ENCODE assay signal across 11 cellular contexts in the genomic region with DNA sequence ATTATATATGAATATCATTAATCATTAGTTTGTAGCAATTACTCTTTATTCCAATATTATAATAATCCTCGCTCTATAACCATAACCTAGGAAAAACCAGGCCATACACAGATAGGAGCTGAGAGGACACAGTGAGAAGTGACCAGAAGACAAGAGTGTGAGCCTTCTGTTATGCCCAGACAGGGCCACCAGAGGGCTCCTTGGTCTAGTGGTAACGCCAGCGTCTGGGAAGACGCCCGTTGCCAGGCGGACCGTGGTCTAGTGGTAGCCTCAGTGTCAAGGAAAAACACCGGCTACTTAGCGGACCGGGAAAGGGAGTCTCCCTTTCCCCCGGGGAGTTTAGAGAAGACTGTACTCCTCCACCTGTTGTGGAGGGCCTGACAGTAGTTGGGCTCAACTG. TPM values are rescaled to one million over a fixed set of nuclear protein-coding genes. Genes with fewer than 3 reads are reported as not detected.
A peak's percentile ranks its signal among the peaks of the same experiment; 100 is the strongest.
DNase-seq lines count a peak whose midpoint lies in the region; ATAC-seq and TF ChIP-seq lines count a peak whose summit lies in the region.
"Not testable (repeated sequence)": the region's sequence is repeated elsewhere in the genome, so short reads cannot be mapped to it uniquely, and the experiment has no call there.
"Had no signal": no experiment of that assay in that cellular context is flagged by ENCODE, and none has a peak within 500 bp of the region (broad histone marks: within the 10 kb centered on the region; RNA-seq: fewer than 3 reads in every experiment).

No MANE protein-coding gene starts in this region.

- H3K27ac Mint-ChIP-seq in CD14-positive monocyte = not testable (repeated sequence)

- not testable (repeated sequence) for H3K27ac ChIP-seq in HEK293 (ENCODE audit: extremely low read depth, low read depth, low read length)

- not testable (repeated sequence) for H3K36me3 ChIP-seq in HEK293 (ENCODE audit: control insufficient read depth in 2 of 2, insufficient read depth in 1 of 2, low read length in 2 of 2)

- not testable (repeated sequence) for H3K9me3 Mint-ChIP-seq in CD14-positive monocyte

- POLR2A ChIA-PET in HEK293 (lab: Yijun Ruan, JAX) = not testable (repeated sequence)

- not testable (repeated sequence) for DNase-seq in CD14-positive monocyte (ENCODE audit: low spot score)
- DNase-seq in RPMI7951 (ENCODE audit: low read depth) = peak; percentile 6
- DNase-seq in activated T-cell treated with anti-CD3 and anti-CD28 coated beads, Interleukin-2, amount 50 U/mL, for 1 hour = peak; percentile 42
- DNase-seq in cardiac fibroblast (ENCODE audit: low read depth in 2 of 2) = peak; percentile 2 to 9
- peak; percentile 60 for DNase-seq in Right ventricle myocardium inferior (ENCODE audit: missing footprints)
- DNase-seq in myocyte (ENCODE audit: low read depth) = peak; percentile 3
- DNase-seq in stimulated activated CD8-positive, alpha-beta memory T cell treated with anti-CD3 and anti-CD28 coated beads, Interleukin-4, amount 100 ng/mL, for 48 hours = peak; percentile 33

- peaks cover 7 to 16% (median 7%) of the 10 kb centered on the region in 3 donors for H3K27me3 Mint-ChIP-seq in CD14-positive monocyte (ENCODE audit: low read depth in 3 of 3)

- not testable (repeated sequence) for H3K4me1 ChIP-seq in HEK293 (ENCODE audit: control insufficient read depth, insufficient read depth, low read length)

- not testable (repeated sequence) for H3K4me1 Mint-ChIP-seq in CD14-positive monocyte

- not testable (repeated sequence) for H3K9me3 ChIP-seq in HEK293 (ENCODE audit: control insufficient read depth, insufficient read depth, low read depth, low read length)

- H3K4me3 ChIP-seq in HEK293 (ENCODE audit: low read depth, low read length); cardiac fibroblast (replicated peaks in 1 of 2; ENCODE audit: low read depth in 2 of 2, low read length in 2 of 2): not testable (repeated sequence)

- H3K36me3 Mint-ChIP-seq in CD14-positive monocyte = not testable (repeated sequence)

- not testable (repeated sequence) for H3K4me3 Mint-ChIP-seq in CD14-positive monocyte

- ATAC-seq in Right ventricle myocardium inferior = not testable (repeated sequence)

- CTCF ChIA-PET in HEK293 (lab: Yijun Ruan, JAX) = interaction anchor here (0.6 to 0.7 kb wide), 2 partner anchors 403 to 664 kb away, joined by 3 read pairs; no protein-coding TSS in a partner anchor

- intact Hi-C loops in CD14-positive monocyte (cut with micrococcal nuclease); Right ventricle myocardium inferior (cut with DNase I): not testable (repeated sequence)

- TF ChIP-seq CTCF in CD14-positive monocyte (IDR thresholded peaks at IDR 0.05) = peak; percentile 42
- TF ChIP-seq CTCF in HEK293 (tag by site-specific recombination; IDR thresholded peaks at IDR 0.05) = not testable (repeated sequence)
- peak; percentile 20 for TF ChIP-seq CTCF in cardiac fibroblast (IDR thresholded peaks at IDR 0.05; ENCODE audit: low read depth, low read length)

TF ChIP-seq in HEK293, 187 proteins besides CTCF, POLR2A, EP300 and RAD21:
- TF ChIP-seq ZNF654 (tag by site-specific recombination; IDR thresholded peaks at IDR 0.05; ENCODE audit: low read depth) = peak; percentile 62
- TF ChIP-seq ZNF2 (tag by site-specific recombination; IDR thresholded peaks at IDR 0.05) = 0 out of 2 replicates have a peak, but pooled peaks have one; percentile 40
- TF ChIP-seq ZBTB8A (tag by site-specific recombination; IDR thresholded peaks at IDR 0.05) = peak; percentile 53; the same call in 1 of the 2 replicates

RNA-seq across cellular contexts. Expression of gene CT55, which starts 35.2 kb away (rescaled TPM):
- polyA plus RNA-seq in CD14-positive monocyte = not detected
- total RNA-seq in RPMI7951 (2014; rRNA removed; shearing (Covaris generic)) = 0.39 TPM in 1 of 2 replicates, not detected in the other
- total RNA-seq in Right ventricle myocardium inferior (not detected), myocyte (not detected in 2 replicates)
- not detected for polyA plus RNA-seq in myocyte (2012)
- total RNA-seq: cerebellum, LHCN-M2, vagina had no signal

RNA-seq across cellular contexts. Expression of gene ETDA, which starts 45.4 kb away (rescaled TPM):
- not detected for polyA plus RNA-seq in CD14-positive monocyte
- total RNA-seq in RPMI7951 (2014; rRNA removed; shearing (Covaris generic)) = not detected in 2 replicates
- total RNA-seq in Right ventricle myocardium inferior (not detected), myocyte (not detected in 2 replicates)
- not detected for polyA plus RNA-seq in myocyte (2012)
- total RNA-seq: cerebellum, LHCN-M2, vagina had no signal
